ENCODE assay signal across 8 cellular contexts in the genomic region with DNA sequence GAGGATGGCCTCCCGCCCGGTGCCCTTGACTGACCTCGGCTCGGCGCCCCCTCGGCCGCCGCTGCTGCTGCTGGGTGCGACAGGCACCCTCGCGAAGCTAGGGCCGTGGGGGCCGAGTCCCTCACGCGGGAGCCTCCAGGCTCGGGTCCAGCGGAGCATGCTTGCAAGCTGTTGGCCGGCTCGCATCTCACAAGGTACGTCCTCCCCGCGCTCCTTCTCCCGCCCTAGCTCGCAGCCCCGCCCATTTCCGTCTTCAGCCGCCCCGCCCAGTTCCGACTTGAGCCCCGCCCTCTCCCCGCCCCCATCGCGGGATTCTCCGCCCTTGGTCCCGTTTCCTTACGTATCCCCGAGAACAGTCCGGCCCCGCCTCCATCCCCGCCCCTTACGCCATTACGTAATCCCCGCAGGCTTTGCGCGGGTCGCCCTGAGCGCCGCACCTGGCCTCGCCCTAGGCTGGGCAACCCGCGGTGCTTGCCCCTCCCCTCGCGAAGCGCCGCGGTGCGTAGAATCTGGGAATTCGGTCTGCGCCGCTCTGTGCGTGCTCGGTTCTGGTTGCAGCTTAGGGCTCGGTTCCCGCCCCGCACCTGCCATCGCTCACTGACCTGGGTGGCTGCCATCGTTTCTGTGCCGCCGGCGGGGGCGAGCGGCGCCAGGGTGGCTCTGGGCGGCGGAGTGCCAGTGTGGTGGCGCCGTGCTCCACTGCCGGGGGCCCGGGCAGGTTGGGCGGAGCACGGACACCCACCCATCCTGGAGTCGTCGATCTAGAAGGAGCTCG. TPM values are rescaled to one million over a fixed set of nuclear protein-coding genes. Genes with fewer than 3 reads are reported as not detected.
DNase-seq lines count a peak whose midpoint lies in the region; ATAC-seq and TF ChIP-seq lines count a peak whose summit lies in the region.

ABHD11 (minus strand) TSS at position 191 of the 775 bp plus-strand sequence; CDS start at position 159, 32 bp downstream.

- TF ChIP-seq CTCF in epithelial cell of esophagus (IDR thresholded peaks at IDR 0.05; ENCODE audit: insufficient read depth, low read depth, low read length, missing control alignments) (no peak), mucosa of descending colon (IDR thresholded peaks at IDR 0.05) (no peak)

- H3K4me3 ChIP-seq in epithelial cell of esophagus (ENCODE audit: low read length) (peak within 1 kb of the TSS; percentile 69), mucosa of descending colon (peak within 1 kb of the TSS; percentile 86)

- no peaks in the 10 kb centered on the region for H3K9me3 ChIP-seq in mucosa of descending colon

- ATAC-seq in GM21576 (IDR thresholded peaks at IDR 0.05; ENCODE audit: unreplicated experiment) = peak; percentile 86
- peak; percentile 70 for ATAC-seq in mucosa of descending colon

- peak; percentile 34; the same call in 1 of the 2 replicates for TF ChIP-seq EP300 in Ishikawa (IDR thresholded peaks at IDR 0.05; ENCODE audit: borderline replicate concordance)

- TF ChIP-seq RAD21 in Ishikawa (IDR thresholded peaks at IDR 0.05; ENCODE audit: low read depth) = no peak; the same call in 1 of the 2 replicates

- DNase-seq in DMS114 treated with DMSO at 0.1 percent for 48 hours (lab: John Stamatoyannopoulos, UW; ENCODE audit: unreplicated experiment) (peak; percentile 73), OCI-M2 (lab: John Stamatoyannopoulos, UW; ENCODE audit: unreplicated experiment) (peak; percentile 28), activated T-cell treated with anti-CD3 and anti-CD28 coated beads for 4 hours (peak; percentile 100), epithelial cell of esophagus (ENCODE audit: low read depth) (peak; percentile 97), mucosa of descending colon (peak; percentile 99)
- peak; percentile 99 for DNase-seq in stimulated activated CD8-positive, alpha-beta memory T cell treated with anti-CD3 and anti-CD28 coated beads, Interleukin-4, amount 100 ng/mL, for 1 hour (ENCODE audit: low read depth in 2 of 2, low spot score in 1 of 2)

- intact Hi-C loops in mucosa of descending colon (cut with DNase I, micrococcal nuclease) = loop anchor here in 1 of 2 donors (5.0 kb wide), 1 partner anchor 131 kb away; no protein-coding TSS in a partner anchor

- no peaks in the 10 kb centered on the region for H3K36me3 ChIP-seq in mucosa of descending colon (ENCODE audit: low read depth)

- peaks cover 56% of the 10 kb centered on the region for H3K4me1 ChIP-seq in mucosa of descending colon (ENCODE audit: low read depth)

TF ChIP-seq in Ishikawa, 13 proteins besides CTCF, POLR2A, EP300 and RAD21:
- TF ChIP-seq EGR1 (IDR thresholded peaks at IDR 0.05) (0 out of 2 replicates have a peak, but pooled peaks have one; percentile 3), ZBTB7A (IDR thresholded peaks at IDR 0.05; ENCODE audit: low read depth) (no peak), NFIC (IDR thresholded peaks at IDR 0.05) (peak; percentile 12; the same call in 1 of the 2 replicates), TAF1 (IDR thresholded peaks at IDR 0.05; ENCODE audit: low read depth) (0 out of 2 replicates have a peak, but pooled peaks have one; percentile 58), TCF12 (IDR thresholded peaks at IDR 0.05; ENCODE audit: low read depth) (peak; percentile 79), FOXM1 (IDR thresholded peaks at IDR 0.05; ENCODE audit: borderline replicate concordance, low read depth) (no peak), YY1 (IDR thresholded peaks at IDR 0.05; ENCODE audit: low read depth) (no peak), CREB1 (IDR thresholded peaks at IDR 0.05; ENCODE audit: low read depth) (peak; percentile 41; the same call in 1 of the 2 replicates), CEBPB (IDR thresholded peaks at IDR 0.05) (peak; percentile 87), TEAD4 (IDR thresholded peaks at IDR 0.05) (no peak; the same call in 1 of the 2 replicates)
- TF ChIP-seq, protein P1, sequence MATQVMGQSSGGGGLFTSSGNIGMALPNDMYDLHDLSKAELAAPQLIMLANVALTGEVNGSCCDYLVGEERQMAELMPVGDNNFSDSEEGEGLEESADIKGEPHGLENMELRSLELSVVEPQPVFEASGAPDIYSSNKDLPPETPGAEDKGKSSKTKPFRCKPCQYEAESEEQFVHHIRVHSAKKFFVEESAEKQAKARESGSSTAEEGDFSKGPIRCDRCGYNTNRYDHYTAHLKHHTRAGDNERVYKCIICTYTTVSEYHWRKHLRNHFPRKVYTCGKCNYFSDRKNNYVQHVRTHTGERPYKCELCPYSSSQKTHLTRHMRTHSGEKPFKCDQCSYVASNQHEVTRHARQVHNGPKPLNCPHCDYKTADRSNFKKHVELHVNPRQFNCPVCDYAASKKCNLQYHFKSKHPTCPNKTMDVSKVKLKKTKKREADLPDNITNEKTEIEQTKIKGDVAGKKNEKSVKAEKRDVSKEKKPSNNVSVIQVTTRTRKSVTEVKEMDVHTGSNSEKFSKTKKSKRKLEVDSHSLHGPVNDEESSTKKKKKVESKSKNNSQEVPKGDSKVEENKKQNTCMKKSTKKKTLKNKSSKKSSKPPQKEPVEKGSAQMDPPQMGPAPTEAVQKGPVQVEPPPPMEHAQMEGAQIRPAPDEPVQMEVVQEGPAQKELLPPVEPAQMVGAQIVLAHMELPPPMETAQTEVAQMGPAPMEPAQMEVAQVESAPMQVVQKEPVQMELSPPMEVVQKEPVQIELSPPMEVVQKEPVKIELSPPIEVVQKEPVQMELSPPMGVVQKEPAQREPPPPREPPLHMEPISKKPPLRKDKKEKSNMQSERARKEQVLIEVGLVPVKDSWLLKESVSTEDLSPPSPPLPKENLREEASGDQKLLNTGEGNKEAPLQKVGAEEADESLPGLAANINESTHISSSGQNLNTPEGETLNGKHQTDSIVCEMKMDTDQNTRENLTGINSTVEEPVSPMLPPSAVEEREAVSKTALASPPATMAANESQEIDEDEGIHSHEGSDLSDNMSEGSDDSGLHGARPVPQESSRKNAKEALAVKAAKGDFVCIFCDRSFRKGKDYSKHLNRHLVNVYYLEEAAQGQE (IDR thresholded peaks at IDR 0.05; ENCODE audit: low read depth) = no peak
- TF ChIP-seq, protein P2, sequence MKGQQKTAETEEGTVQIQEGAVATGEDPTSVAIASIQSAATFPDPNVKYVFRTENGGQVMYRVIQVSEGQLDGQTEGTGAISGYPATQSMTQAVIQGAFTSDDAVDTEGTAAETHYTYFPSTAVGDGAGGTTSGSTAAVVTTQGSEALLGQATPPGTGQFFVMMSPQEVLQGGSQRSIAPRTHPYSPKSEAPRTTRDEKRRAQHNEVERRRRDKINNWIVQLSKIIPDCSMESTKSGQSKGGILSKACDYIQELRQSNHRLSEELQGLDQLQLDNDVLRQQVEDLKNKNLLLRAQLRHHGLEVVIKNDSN (IDR thresholded peaks at IDR 0.05) = 0 out of 2 replicates have a peak, but pooled peaks have one; percentile 13
- TF ChIP-seq, protein P3, sequence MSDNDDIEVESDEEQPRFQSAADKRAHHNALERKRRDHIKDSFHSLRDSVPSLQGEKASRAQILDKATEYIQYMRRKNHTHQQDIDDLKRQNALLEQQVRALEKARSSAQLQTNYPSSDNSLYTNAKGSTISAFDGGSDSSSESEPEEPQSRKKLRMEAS (IDR thresholded peaks at IDR 0.05) = peak; percentile 77

RNA-seq across cellular contexts. Expression of gene ABHD11, which starts in this region (rescaled TPM):
- total RNA-seq in mucosa of descending colon = 100 to 1,000 TPM in 1 of 3 donors, 10 to 100 TPM in 2; 55.3 to 115 (median 97.3) TPM

Comparison
In these comparisons a context has a peak if more than half of its experiments do, and no peak if none do; other contexts are left out.
1. Peak in every context shown above with its lines: DNase-seq, ATAC-seq and H3K4me3 ChIP-seq.
2. DNase-seq: peak in every context shown above with its lines; median percentile 100 in activated T-cell treated with anti-CD3 and anti-CD28 coated beads for 4 hours; 99 in mucosa of descending colon; 99 in stimulated activated CD8-positive, alpha-beta memory T cell treated with anti-CD3 and anti-CD28 coated beads, Interleukin-4, amount 100 ng/mL, for 1 hour; 97 in epithelial cell of esophagus; 73 in DMS114 treated with DMSO at 0.1 percent for 48 hours; 28 in OCI-M2.